In genomic region chr6:127939442-127940066, GRCh38 we compare ENCODE assay signal across 12 cellular contexts. TPM values are rescaled to one million over a fixed set of nuclear protein-coding genes. Genes with fewer than 3 reads are reported as not detected.
DNase-seq lines count a peak whose midpoint lies in the region; ATAC-seq, FAIRE-seq and TF ChIP-seq lines count a peak whose summit lies in the region.
"Had no signal": no experiment of that assay in that cellular context is flagged by ENCODE, and none has a peak within 500 bp of the region (broad histone marks: within the 10 kb centered on the region; RNA-seq: fewer than 3 reads in every experiment).

No MANE protein-coding gene starts in this region.

- no peak for DNase-seq in A549 (ENCODE audit: low read depth in 1 of 2, low spot score in 1 of 2)
- DNase-seq in amniotic epithelial cell (ENCODE audit: low read depth), result peak; percentile 16
- DNase-seq in D721Med (ENCODE audit: insufficient read length, low spot score), result no peak
- DNase-seq in stimulated activated CD4-positive, alpha-beta T cell treated with anti-CD3 and anti-CD28 coated beads, Interleukin-12 subunit alpha, Interleukin-12 subunit beta, amount 100 ng/mL, for 4 hours, result no peak
- DNase-seq in activated effector memory CD4-positive, alpha-beta T cell treated with anti-CD3 and anti-CD28 coated beads, Interleukin-2, amount 50 U/mL, for 16 hours, result no peak
- DNase-seq: CD4-positive, alpha-beta T cell; KG1 had no signal

- H3K27me3 ChIP-seq in HUES6 (ENCODE audit: control insufficient read depth, insufficient read depth, low read length), result no peaks in the 10 kb centered on the region

- no peak overlapping the region for H3K9ac ChIP-seq in HUES6 (ENCODE audit: low read length)

- peak overlapping the region; percentile 24 to 66; a peak in 2 of 6 replicates for H3K27ac ChIP-seq in A549
- 0 out of 2 replicates have a peak overlapping the region, but pooled peaks have one; percentile 9 for H3K27ac ChIP-seq in HUES6 (ENCODE audit: low read depth, low read length)

- H3K4me1 ChIP-seq in A549 (peaks cover 13% of the 10 kb centered on the region; the same call in 2 of the 3 replicates), HUES6 (ENCODE audit: control insufficient read depth, insufficient read depth, low read length) (peaks cover 3% of the 10 kb centered on the region; the same call in 1 of the 2 replicates)

- CTCF ChIA-PET in A549 (lab: Yijun Ruan, JAX), result no interaction called here

- no peak for TF ChIP-seq RAD21 in A549 (conservative IDR thresholded peaks at IDR 0.05 in 1 of 2, IDR thresholded peaks at IDR 0.05 in 1 of 2)

- ATAC-seq in A549 (no peak), GM18502 (IDR thresholded peaks at IDR 0.05; ENCODE audit: poor library complexity, unreplicated experiment) (no peak)

- H3K4me3 ChIP-seq in A549, result no peak overlapping the region
- no peak overlapping the region for H3K4me3 ChIP-seq in HUES6 (ENCODE audit: low read depth, low read length)

- no peaks in the 10 kb centered on the region for H3K36me3 ChIP-seq in HUES6 (ENCODE audit: control insufficient read depth, insufficient read depth, low read length)

- H3K9me3 ChIP-seq in A549 (no peaks in the 10 kb centered on the region), HUES6 (ENCODE audit: control insufficient read depth, insufficient read depth, low read depth, low read length) (no peaks in the 10 kb centered on the region)

- 0 out of 3 replicates have a peak overlapping the region, but pooled peaks have one; percentile 12 for H3K4me2 ChIP-seq in A549

- WGBS in A549 (ENCODE audit: missing lambda C conversion rate), result 58% methylated on average over 3 of the region's 3 CpGs

- no peak for TF ChIP-seq EP300 in A549 (IDR thresholded peaks at IDR 0.05)

- no peak for FAIRE-seq in A549 (lab: Jason Lieb, UNC)
- peak; percentile 91 for FAIRE-seq in islet of Langerhans (lab: Jason Lieb, UNC)
- no peak for FAIRE-seq in D721Med (lab: Jason Lieb, UNC)
- FAIRE-seq: RCC 7860 had no signal

- TF ChIP-seq POLR2A in A549 (IDR thresholded peaks at IDR 0.05; ENCODE audit: low read length), result no peak

- no peak for TF ChIP-seq CTCF in A549 (IDR thresholded peaks at IDR 0.05)
- no peak for TF ChIP-seq CTCF in D721Med (IDR thresholded peaks at IDR 0.05; ENCODE audit: insufficient read depth, missing control alignments)

- POLR2A ChIA-PET in A549 (lab: Yijun Ruan, JAX), result no interaction called here

TF ChIP-seq in A549, 52 proteins besides CTCF, POLR2A, EP300 and RAD21:
- TF ChIP-seq HES2 (IDR thresholded peaks at IDR 0.05) (no peak), MAFK (IDR thresholded peaks at IDR 0.05; ENCODE audit: partially characterized antibody) (peak; percentile 89)

RNA-seq across cellular contexts. Expression of gene THEMIS, which starts 38.7 kb away (rescaled TPM):
- polyA plus RNA-seq in A549 (2011; rRNA removed) (not detected in 2 replicates), A549 (2017; fragmentation: RNase III; extraction: RNeasy Plus Mini Kit Qiagen cat#74134 plus additional on column Dnase treatment) (not detected in 3 replicates)
- polyA plus RNA-seq in A549 (2012; cell fraction: cytosol; rRNA removed), result not detected in 2 replicates
- not detected in 2 replicates for polyA plus RNA-seq in A549 (2012; cell fraction: nucleus; rRNA removed)
- polyA minus RNA-seq in A549 (2011; rRNA and poly(A)+ RNA removed), result not detected in 2 replicates
- polyA plus RNA-seq: neural cell had no signal
